In the genomic region with DNA sequence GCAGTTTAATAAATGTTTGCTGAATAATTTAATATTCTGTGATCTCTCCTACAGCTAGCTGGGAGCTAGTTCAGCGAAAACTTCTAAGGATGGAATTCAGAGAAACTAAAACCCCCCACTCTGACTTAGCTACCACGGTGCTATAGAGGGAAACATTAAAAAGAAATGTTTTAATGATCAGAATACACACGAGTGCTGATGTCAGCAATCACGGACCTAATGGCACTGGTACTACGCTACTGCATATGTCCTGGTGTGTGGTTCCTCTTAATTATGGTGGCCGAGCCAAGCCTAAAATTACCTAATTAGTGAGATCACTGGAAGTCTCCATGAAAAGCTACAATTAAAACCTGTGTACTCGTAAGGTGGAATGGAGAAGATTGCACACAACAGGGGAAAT, we compare ENCODE assay signal across 27 cellular contexts. TPM values are rescaled to one million over a fixed set of nuclear protein-coding genes. Genes with fewer than 3 reads are reported as not detected.
DNase-seq lines count a peak whose midpoint lies in the region; ATAC-seq and TF ChIP-seq lines count a peak whose summit lies in the region.
"Had no signal": no experiment of that assay in that cellular context is flagged by ENCODE, and none has a peak within 500 bp of the region (broad histone marks: within the 10 kb centered on the region; RNA-seq: fewer than 3 reads in every experiment).

No MANE protein-coding gene starts in this region.

- no peak for DNase-seq in activated naive CD4-positive, alpha-beta T cell treated with anti-CD3 and anti-CD28 coated beads, Interleukin-2, amount 50 U/mL, for 72 hours (ENCODE audit: low spot score in 2 of 2)
- DNase-seq in activated naive CD4-positive, alpha-beta T cell (lab: John Stamatoyannopoulos, UW): no peak
- DNase-seq in Calu3: no peak
- no peak for DNase-seq in T-helper 17 cell
- no peak for DNase-seq in naive thymus-derived CD4-positive, alpha-beta T cell
- DNase-seq in GM23248: no peak
- no peak for DNase-seq in suprapubic skin (ENCODE audit: low spot score in 2 of 2)
- DNase-seq: ACHN; activated CD4-positive, alpha-beta T cell treated with anti-CD3 and anti-CD28 coated beads for 4 hours; activated naive CD4-positive, alpha-beta T cell treated with anti-CD3 and anti-CD28 coated beads, Interleukin-2, amount 10 ng/mL, durations not matched to agents 7 days and 5 days; activated T-cell treated with anti-CD3 and anti-CD28 coated beads, Interleukin-2, amount 50 U/mL, for 48 hours; effector memory CD8-positive, alpha-beta T cell; H7; mucosa of descending colon; NCI-H146; NCI-H2107; NCI-H774; retina; SHP77; T-helper 9 cell had no signal

- 91 to 94% methylated on average over 7 of the region's 7 CpGs for WGBS in GM23248 (ENCODE audit: low coverage in 1 of 2, low lambda C conversion rate in 2 of 2, missing lambda C conversion rate in 2 of 2), 2 experiments
- WGBS in suprapubic skin: 94% methylated on average over 7 of the region's 7 CpGs

- peak overlapping the region; percentile 89 to 96 for H3K27ac Mint-ChIP-seq in activated naive CD4-positive, alpha-beta T cell treated with anti-CD3 and anti-CD28 coated beads, Interleukin-2, amount 50 U/mL, for 72 hours
- peak overlapping the region; percentile 37 for H3K27ac Mint-ChIP-seq in Calu3 (ENCODE audit: unreplicated experiment)
- H3K27ac Mint-ChIP-seq in T-helper 17 cell: peak overlapping the region; percentile 92
- peak overlapping the region in 8 of 9 donors; percentile 86 to 98 (median 94) for H3K27ac Mint-ChIP-seq in naive thymus-derived CD4-positive, alpha-beta T cell

- no peak for TF ChIP-seq EP300 in suprapubic skin (IDR thresholded peaks at IDR 0.05)

- no peak overlapping the region for H3K9ac ChIP-seq in GM23248
- H3K9ac ChIP-seq: parathyroid adenoma had no signal

- no peaks in the 10 kb centered on the region for H4K20me1 ChIP-seq in GM23248 (ENCODE audit: insufficient read depth)

- H3K36me3 Mint-ChIP-seq in activated naive CD4-positive, alpha-beta T cell treated with anti-CD3 and anti-CD28 coated beads, Interleukin-2, amount 50 U/mL, for 72 hours: no peaks in the 10 kb centered on the region
- no peaks in the 10 kb centered on the region for H3K36me3 Mint-ChIP-seq in Calu3 (ENCODE audit: insufficient read depth, unreplicated experiment)
- no peaks in the 10 kb centered on the region for H3K36me3 Mint-ChIP-seq in T-helper 17 cell (ENCODE audit: low read depth)
- H3K36me3 Mint-ChIP-seq in naive thymus-derived CD4-positive, alpha-beta T cell: no peaks in the 10 kb centered on the region
- H3K36me3 Mint-ChIP-seq: activated naive CD4-positive, alpha-beta T cell treated with anti-CD3 and anti-CD28 coated beads, Interleukin-2, amount 10 ng/mL, durations not matched to agents 7 days and 5 days had no signal

- H3K4me3 Mint-ChIP-seq in Calu3 (ENCODE audit: low read depth, unreplicated experiment) (no peak overlapping the region), T-helper 17 cell (no peak overlapping the region)
- H3K4me3 Mint-ChIP-seq in naive thymus-derived CD4-positive, alpha-beta T cell: peak overlapping the region in 2 of 10 donors; percentile 73 to 85
- H3K4me3 Mint-ChIP-seq: activated naive CD4-positive, alpha-beta T cell treated with anti-CD3 and anti-CD28 coated beads, Interleukin-2, amount 10 ng/mL, durations not matched to agents 7 days and 5 days; effector memory CD8-positive, alpha-beta T cell; stimulated activated naive CD8-positive, alpha-beta T cell treated with anti-CD3 and anti-CD28 coated beads, Interleukin-15, Interleukin-2, amounts not matched to agents 100 ng/mL and 50 ng/mL, for 24 hours had no signal

- peaks cover 10 to 19% of the 10 kb centered on the region in 2 donors for H3K4me1 ChIP-seq in naive thymus-derived CD4-positive, alpha-beta T cell (ENCODE audit: control insufficient read depth in 2 of 2, insufficient read depth in 2 of 2, low read length in 2 of 2)
- H3K4me1 ChIP-seq in GM23248 (ENCODE audit: insufficient read depth) (peaks cover 7% of the 10 kb centered on the region), suprapubic skin (peaks cover 14% of the 10 kb centered on the region)
- H3K4me1 ChIP-seq: parathyroid adenoma had no signal

- POLR2A ChIA-PET in naive thymus-derived CD4-positive, alpha-beta T cell (lab: Charles Lee): interaction anchor here (1.4 kb wide), 1 partner anchor 79 kb away, joined by 3 read pairs; no protein-coding TSS in a partner anchor

- H3K9me3 ChIP-seq in T-helper 17 cell (ENCODE audit: control insufficient read depth, low read length, poor library complexity, severe bottlenecking): no peaks in the 10 kb centered on the region
- H3K9me3 ChIP-seq in naive thymus-derived CD4-positive, alpha-beta T cell (ENCODE audit: control insufficient read depth in 2 of 3, low read length in 3 of 3): no peaks in the 10 kb centered on the region
- no peaks in the 10 kb centered on the region for H3K9me3 ChIP-seq in GM23248 (ENCODE audit: low read depth)
- no peaks in the 10 kb centered on the region for H3K9me3 ChIP-seq in suprapubic skin
- H3K9me3 ChIP-seq: mucosa of descending colon, vagina had no signal

- no TSS peak for BruUV-seq in Calu3 (replicated peaks; lab: Mats Ljungman, UMichigan)

- H3K4me1 Mint-ChIP-seq in Calu3 (ENCODE audit: low read depth, unreplicated experiment) (peaks cover 22% of the 10 kb centered on the region), T-helper 17 cell (peaks cover 16% of the 10 kb centered on the region)
- peaks cover 11 to 37% (median 33%) of the 10 kb centered on the region in 7 donors for H3K4me1 Mint-ChIP-seq in naive thymus-derived CD4-positive, alpha-beta T cell

- H3K36me3 ChIP-seq in naive thymus-derived CD4-positive, alpha-beta T cell (ENCODE audit: control insufficient read depth in 2 of 3, insufficient read depth in 3 of 3, low read length in 3 of 3): no peaks in the 10 kb centered on the region
- 0 out of 2 replicates have a peak, but pooled peaks cover 10% of the 10 kb centered on the region for H3K36me3 ChIP-seq in GM23248 (ENCODE audit: low read depth)
- H3K36me3 ChIP-seq in suprapubic skin: peaks cover 30% of the 10 kb centered on the region

- H3K9me2 ChIP-seq in GM23248 (ENCODE audit: insufficient read depth): no peaks in the 10 kb centered on the region

- no peaks in the 10 kb centered on the region for H3K27me3 ChIP-seq in naive thymus-derived CD4-positive, alpha-beta T cell (ENCODE audit: control insufficient read depth in 2 of 2, insufficient read depth in 2 of 2, low read length in 2 of 2)
- no peaks in the 10 kb centered on the region for H3K27me3 ChIP-seq in GM23248 (replicated peaks; ENCODE audit: insufficient read depth)
- no peaks in the 10 kb centered on the region for H3K27me3 ChIP-seq in suprapubic skin
- H3K27me3 ChIP-seq: vagina had no signal

- TF ChIP-seq CTCF in Calu3 (IDR thresholded peaks at IDR 0.05; ENCODE audit: unreplicated experiment) (no peak), suprapubic skin (IDR thresholded peaks at IDR 0.05) (no peak)

- H3K27ac ChIP-seq in naive thymus-derived CD4-positive, alpha-beta T cell (ENCODE audit: low read depth, low read length): peak overlapping the region; percentile 65
- no peak overlapping the region for H3K27ac ChIP-seq in GM23248
- H3K27ac ChIP-seq in suprapubic skin: no peak overlapping the region
- H3K27ac ChIP-seq: parathyroid adenoma had no signal

- no peak overlapping the region for H3K4me3 ChIP-seq in naive thymus-derived CD4-positive, alpha-beta T cell (ENCODE audit: low read length)
- no peak overlapping the region for H3K4me3 ChIP-seq in GM23248
- no peak overlapping the region for H3K4me3 ChIP-seq in suprapubic skin
- H3K4me3 ChIP-seq: lung, mucosa of descending colon, skin epidermis, vagina had no signal

- no peak overlapping the region for H2AFZ ChIP-seq in GM23248
- H2AFZ ChIP-seq: parathyroid adenoma had no signal

- no peak for TF ChIP-seq POLR2A in suprapubic skin (IDR thresholded peaks at IDR 0.05)

- H3K4me2 ChIP-seq in GM23248 (ENCODE audit: unreplicated experiment): no peak overlapping the region

- no peaks in the 10 kb centered on the region for H3K9me3 Mint-ChIP-seq in activated naive CD4-positive, alpha-beta T cell treated with anti-CD3 and anti-CD28 coated beads, Interleukin-2, amount 50 U/mL, for 72 hours
- H3K9me3 Mint-ChIP-seq in Calu3 (ENCODE audit: low read depth, unreplicated experiment): no peaks in the 10 kb centered on the region
- H3K9me3 Mint-ChIP-seq in naive thymus-derived CD4-positive, alpha-beta T cell: peaks cover 0 to 1% (median 0%) of the 10 kb centered on the region in 11 donors
- H3K9me3 Mint-ChIP-seq: activated naive CD4-positive, alpha-beta T cell treated with anti-CD3 and anti-CD28 coated beads, Interleukin-2, amount 10 ng/mL, durations not matched to agents 7 days and 5 days; central memory CD8-positive, alpha-beta T cell; effector memory CD8-positive, alpha-beta T cell; stimulated activated naive CD8-positive, alpha-beta T cell treated with anti-CD3 and anti-CD28 coated beads, Interleukin-15, Interleukin-2, amounts not matched to agents 100 ng/mL and 50 ng/mL, for 24 hours had no signal

- no peaks in the 10 kb centered on the region for H3K79me2 ChIP-seq in GM23248 (ENCODE audit: insufficient read depth)
- H3K79me2 ChIP-seq: parathyroid adenoma had no signal

- no peaks in the 10 kb centered on the region for H3K27me3 Mint-ChIP-seq in Calu3 (ENCODE audit: unreplicated experiment)
- no peaks in the 10 kb centered on the region for H3K27me3 Mint-ChIP-seq in T-helper 17 cell
- no peaks in the 10 kb centered on the region for H3K27me3 Mint-ChIP-seq in naive thymus-derived CD4-positive, alpha-beta T cell
- H3K27me3 Mint-ChIP-seq: central memory CD8-positive, alpha-beta T cell; effector memory CD8-positive, alpha-beta T cell; stimulated activated naive CD8-positive, alpha-beta T cell treated with anti-CD3 and anti-CD28 coated beads, Interleukin-15, Interleukin-2, amounts not matched to agents 100 ng/mL and 50 ng/mL, for 24 hours had no signal

- ATAC-seq in activated naive CD4-positive, alpha-beta T cell treated with anti-CD3 and anti-CD28 coated beads, Interleukin-2, amount 50 U/mL, for 72 hours: no peak
- ATAC-seq in T-helper 17 cell: no peak
- no peak for ATAC-seq in naive thymus-derived CD4-positive, alpha-beta T cell
- no peak for ATAC-seq in HG02884 (IDR thresholded peaks at IDR 0.05; ENCODE audit: unreplicated experiment)

- CTCF ChIA-PET in Calu3 (lab: Charles Lee): interaction anchor here (0.6 to 1.3 kb wide), 3 partner anchors 50 to 115 kb away, joined by 4 to 7 read pairs (median 5); no protein-coding TSS in a partner anchor
- CTCF ChIA-PET in naive thymus-derived CD4-positive, alpha-beta T cell (lab: Charles Lee): interaction anchor here (0.6 to 4.6 kb wide), 7 partner anchors 35 to 231 kb away, joined by 3 to 63 read pairs (median 5); no protein-coding TSS in a partner anchor

- H3F3A ChIP-seq in GM23248 (ENCODE audit: insufficient read depth): no peaks in the 10 kb centered on the region

- intact Hi-C loops in Calu3 (cut with micrococcal nuclease; ENCODE audit: unreplicated experiment): loop anchor here (2.0 kb wide), 2 partner anchors 71 to 121 kb away; no protein-coding TSS in a partner anchor
- intact Hi-C loops in naive thymus-derived CD4-positive, alpha-beta T cell (cut with micrococcal nuclease): loop anchor here (1.0 to 2.0 kb wide), 4 partner anchors 53 to 323 kb away; no protein-coding TSS in a partner anchor

- in situ Hi-C loops in GM23248 (cut with MboI): no loop called here

RNA-seq across cellular contexts. Expression of gene LSM10, which starts 23.9 kb away (rescaled TPM):
- 10 to 100 TPM; 34.3 to 34.6 TPM for total RNA-seq in activated naive CD4-positive, alpha-beta T cell treated with anti-CD3 and anti-CD28 coated beads, Interleukin-2, amount 50 U/mL, for 72 hours
- total RNA-seq in Calu3 (2022): 35.2 and 42.7 TPM in 2 replicates
- total RNA-seq in T-helper 17 cell: 10 to 100 TPM; 26.4 to 31.1 TPM
- total RNA-seq in naive thymus-derived CD4-positive, alpha-beta T cell: 10 to 100 TPM; 21.9 to 49.7 (median 35.7) TPM
- 100 to 1,000 TPM; 106 to 144 TPM for polyA plus RNA-seq in naive thymus-derived CD4-positive, alpha-beta T cell
- 4.6 and 10.4 TPM in 2 replicates for total RNA-seq in GM23248 (2014; rRNA removed; shearing (Covaris generic))
- 72.5 and 80.2 TPM in 2 replicates for polyA plus RNA-seq in GM23248 (2016; fragmentation: Nextera tagmentation; extraction: Ambion mirVana)
- total RNA-seq in suprapubic skin: 10 to 100 TPM; 19.2 to 22.6 (median 21.4) TPM

RNA-seq across cellular contexts. Expression of gene OSCP1, which starts 28.6 kb away (rescaled TPM):
- total RNA-seq in activated naive CD4-positive, alpha-beta T cell treated with anti-CD3 and anti-CD28 coated beads, Interleukin-2, amount 50 U/mL, for 72 hours: 1 to 10 TPM; 1.6 to 4.8 TPM
- 2.0 and 3.0 TPM in 2 replicates for total RNA-seq in Calu3 (2022)
- total RNA-seq in T-helper 17 cell: under 1 TPM in 1 of 2 donors, not detected in 1; 0.99 TPM
- total RNA-seq in naive thymus-derived CD4-positive, alpha-beta T cell: 1 to 10 TPM in 2 of 5 experiments, under 1 TPM in 3; 0.65 to 2.0 (median 0.93) TPM
- 1 to 10 TPM; 1.3 to 1.4 TPM for polyA plus RNA-seq in naive thymus-derived CD4-positive, alpha-beta T cell
- 6.6 and 6.9 TPM in 2 replicates for total RNA-seq in GM23248 (2014; rRNA removed; shearing (Covaris generic))
- polyA plus RNA-seq in GM23248 (2016; fragmentation: Nextera tagmentation; extraction: Ambion mirVana): 9.9 and 10.2 TPM in 2 replicates
- total RNA-seq in suprapubic skin: 10 to 100 TPM in 2 of 4 donors, 1 to 10 TPM in 2; 3.8 to 15.4 (median 7.9) TPM

RNA-seq across cellular contexts. Expression of gene STK40, which starts 35.9 kb away (rescaled TPM):
- total RNA-seq in activated naive CD4-positive, alpha-beta T cell treated with anti-CD3 and anti-CD28 coated beads, Interleukin-2, amount 50 U/mL, for 72 hours: 10 to 100 TPM; 25.9 to 42.0 TPM
- total RNA-seq in Calu3 (2022) (44.5 and 52.1 TPM in 2 replicates), T-helper 17 cell (10 to 100 TPM; 32.9 to 49.8 TPM), suprapubic skin (10 to 100 TPM; 29.0 to 69.5 (median 51.8) TPM)
- total RNA-seq in naive thymus-derived CD4-positive, alpha-beta T cell: 10 to 100 TPM; 27.6 to 56.8 (median 48.2) TPM
- polyA plus RNA-seq in naive thymus-derived CD4-positive, alpha-beta T cell: 10 to 100 TPM; 28.0 to 43.1 TPM
- total RNA-seq in GM23248 (2014; rRNA removed; shearing (Covaris generic)): 11.1 and 16.4 TPM in 2 replicates
- polyA plus RNA-seq in GM23248 (2016; fragmentation: Nextera tagmentation; extraction: Ambion mirVana): 15.3 and 16.2 TPM in 2 replicates

RNA-seq across cellular contexts. Expression of gene MRPS15, which starts 42.5 kb away (rescaled TPM):
- 100 to 1,000 TPM; 113 to 117 TPM for total RNA-seq in activated naive CD4-positive, alpha-beta T cell treated with anti-CD3 and anti-CD28 coated beads, Interleukin-2, amount 50 U/mL, for 72 hours
- 84.1 and 97.8 TPM in 2 replicates for total RNA-seq in Calu3 (2022)
- 10 to 100 TPM; 31.4 to 37.5 TPM for total RNA-seq in T-helper 17 cell
- total RNA-seq in naive thymus-derived CD4-positive, alpha-beta T cell: 10 to 100 TPM; 30.2 to 84.0 (median 36.3) TPM
- polyA plus RNA-seq in naive thymus-derived CD4-positive, alpha-beta T cell: 10 to 100 TPM; 86.2 to 86.5 TPM
- 37.9 and 53.7 TPM in 2 replicates for total RNA-seq in GM23248 (2014; rRNA removed; shearing (Covaris generic))
- 103 and 107 TPM in 2 replicates for polyA plus RNA-seq in GM23248 (2016; fragmentation: Nextera tagmentation; extraction: Ambion mirVana)
- 10 to 100 TPM; 47.7 to 91.3 (median 73.6) TPM for total RNA-seq in suprapubic skin

Comparison
In these comparisons a context has a peak if more than half of its experiments do, and no peak if none do; other contexts are left out.
1. H3K27ac Mint-ChIP-seq: peak in every context shown above with its lines; median percentile 94 in naive thymus-derived CD4-positive, alpha-beta T cell; 92 in activated naive CD4-positive, alpha-beta T cell treated with anti-CD3 and anti-CD28 coated beads, Interleukin-2, amount 50 U/mL, for 72 hours; 92 in T-helper 17 cell; 37 in Calu3.